20 cellular contexts compared by ENCODE assay signal in the genomic region with DNA sequence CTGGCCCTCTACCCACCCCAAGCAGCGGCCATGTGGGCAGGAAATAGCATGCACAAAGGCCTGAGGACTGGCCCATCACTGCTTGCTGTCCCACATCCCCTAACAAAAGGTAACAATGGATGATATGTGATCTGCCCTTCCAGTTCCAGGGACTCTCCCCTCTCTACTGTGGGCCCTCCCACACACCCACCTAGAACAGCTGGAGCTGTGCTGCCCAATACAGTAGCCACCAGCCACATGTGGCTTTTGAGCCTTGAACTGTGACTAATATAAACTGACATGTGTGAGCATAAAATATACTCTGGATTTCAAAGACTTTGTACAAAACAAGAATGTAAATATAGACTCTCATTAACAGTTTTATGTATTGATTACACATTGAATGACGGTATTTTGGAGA.
"Had no signal": no experiment of that assay in that cellular context is flagged by ENCODE, and none has a peak within 500 bp of the region (broad histone marks: within the 10 kb centered on the region; RNA-seq: fewer than 3 reads in every experiment).

No MANE protein-coding gene starts in this region.

- H3K36me3 ChIP-seq: esophagus squamous epithelium, gastroesophageal sphincter, heart left ventricle, neutrophil, ovary, prostate gland, uterus had no signal

- H3K9me3 ChIP-seq: esophagus squamous epithelium, gastroesophageal sphincter, heart left ventricle, neutrophil, ovary, prostate gland, testis, uterus had no signal

- H3K36me3 Mint-ChIP-seq: activated CD8-positive, alpha-beta memory T cell treated with anti-CD3 and anti-CD28 coated beads, Interleukin-2, amount 10 ng/mL, durations not matched to agents 7 days and 5 days; activated naive CD4-positive, alpha-beta T cell treated with anti-CD3 and anti-CD28 coated beads, Interleukin-2, amount 50 U/mL, for 72 hours; natural killer cell treated with Interleukin-12 subunit alpha and Interleukin-12 subunit beta and Interleukin-15 and Interleukin-18, amount 100 ng/mL, for 72 hours had no signal

- DNase-seq: activated CD4-positive, alpha-beta T cell treated with anti-CD3 and anti-CD28 coated beads for 1 hour; activated CD4-positive, alpha-beta T cell treated with anti-CD3 and anti-CD28 coated beads, Interleukin-2, amount 50 U/mL, for 4 hours; activated CD8-positive, alpha-beta memory T cell treated with anti-CD3 and anti-CD28 coated beads, Interleukin-2, amount 10 ng/mL, durations not matched to agents 7 days and 5 days; dorsolateral prefrontal cortex; effector memory CD8-positive, alpha-beta T cell; esophagus squamous epithelium; heart left ventricle; midbrain; ovary; stimulated activated CD4-positive, alpha-beta T cell treated with anti-CD3 and anti-CD28 coated beads, Interleukin-12 subunit alpha, Interleukin-12 subunit beta, amount 100 ng/mL, for 4 hours; T-helper 1 cell; testis; trophoblast cell; uterus had no signal

- H3K27me3 ChIP-seq: dorsolateral prefrontal cortex, esophagus squamous epithelium, gastroesophageal sphincter, heart left ventricle, ovary, testis, uterus had no signal

- H3K4me3 ChIP-seq: dorsolateral prefrontal cortex, esophagus squamous epithelium, gastroesophageal sphincter, heart left ventricle, ovary, prostate gland, testis, uterus had no signal

- H3K4me3 Mint-ChIP-seq: activated CD8-positive, alpha-beta memory T cell treated with anti-CD3 and anti-CD28 coated beads, Interleukin-2, amount 10 ng/mL, durations not matched to agents 7 days and 5 days; central memory CD8-positive, alpha-beta T cell; effector memory CD8-positive, alpha-beta T cell; natural killer cell treated with Interleukin-12 subunit alpha and Interleukin-12 subunit beta and Interleukin-15 and Interleukin-18, amount 100 ng/mL, for 72 hours had no signal

- H3K4me1 Mint-ChIP-seq: activated CD8-positive, alpha-beta memory T cell treated with anti-CD3 and anti-CD28 coated beads, Interleukin-2, amount 10 ng/mL, durations not matched to agents 7 days and 5 days; central memory CD8-positive, alpha-beta T cell had no signal

- ATAC-seq: activated CD8-positive, alpha-beta memory T cell treated with anti-CD3 and anti-CD28 coated beads, Interleukin-2, amount 10 ng/mL, durations not matched to agents 7 days and 5 days; effector memory CD8-positive, alpha-beta T cell; gastroesophageal sphincter; heart left ventricle; natural killer cell treated with Interleukin-12 subunit alpha and Interleukin-12 subunit beta and Interleukin-15 and Interleukin-18, amount 100 ng/mL, for 72 hours had no signal

- H3K27ac ChIP-seq: esophagus squamous epithelium, gastroesophageal sphincter, heart left ventricle, neutrophil, ovary, prostate gland, testis, uterus had no signal

- H3K27ac Mint-ChIP-seq: activated CD8-positive, alpha-beta memory T cell treated with anti-CD3 and anti-CD28 coated beads, Interleukin-2, amount 10 ng/mL, durations not matched to agents 7 days and 5 days; activated naive CD4-positive, alpha-beta T cell treated with anti-CD3 and anti-CD28 coated beads, Interleukin-2, amount 50 U/mL, for 72 hours; effector memory CD8-positive, alpha-beta T cell; natural killer cell treated with Interleukin-12 subunit alpha and Interleukin-12 subunit beta and Interleukin-15 and Interleukin-18, amount 100 ng/mL, for 72 hours had no signal

- H3K27me3 Mint-ChIP-seq: central memory CD8-positive, alpha-beta T cell had no signal

- H3K4me1 ChIP-seq: esophagus squamous epithelium, prostate gland, testis, uterus had no signal

- H3K9me3 Mint-ChIP-seq: activated naive CD4-positive, alpha-beta T cell treated with anti-CD3 and anti-CD28 coated beads, Interleukin-2, amount 50 U/mL, for 72 hours; central memory CD8-positive, alpha-beta T cell; effector memory CD8-positive, alpha-beta T cell; natural killer cell treated with Interleukin-12 subunit alpha and Interleukin-12 subunit beta and Interleukin-15 and Interleukin-18, amount 100 ng/mL, for 72 hours had no signal
